Comparison of ENCODE assay signal across 20 cellular contexts in the genomic region with DNA sequence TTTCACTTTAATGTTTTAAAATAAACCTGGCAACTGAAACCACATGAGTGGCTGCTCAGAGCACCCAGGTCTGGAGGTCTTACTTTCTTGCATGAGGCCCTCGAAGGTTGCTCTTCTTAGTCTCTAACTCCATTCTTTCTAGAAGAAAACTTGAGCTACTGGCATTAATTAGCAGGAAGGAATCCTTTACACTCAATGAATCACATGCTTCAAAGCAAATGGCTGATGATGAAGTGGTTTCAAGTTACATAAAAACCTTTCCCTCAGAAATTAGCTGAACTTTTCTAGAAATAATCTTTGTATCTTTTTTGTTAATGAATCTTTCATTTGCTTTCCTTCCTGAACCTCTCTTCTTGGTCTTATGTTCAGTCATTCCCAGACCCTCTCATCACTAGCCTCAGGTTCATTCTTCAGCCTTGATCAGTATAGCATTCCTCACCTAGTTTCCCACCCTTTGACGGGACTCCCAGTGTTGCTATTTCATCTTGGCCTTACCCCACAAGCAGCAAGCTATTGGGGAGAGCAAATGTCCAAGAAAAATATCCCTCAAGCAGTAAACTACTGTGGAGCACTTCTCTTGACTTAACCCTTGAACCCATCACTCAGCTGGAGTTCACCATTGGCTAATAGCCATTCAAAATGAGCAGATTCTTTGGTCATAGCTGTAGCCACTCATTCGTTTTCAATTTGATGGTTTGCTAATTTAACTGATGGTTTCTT.
"Had no signal": no experiment of that assay in that cellular context is flagged by ENCODE, and none has a peak within 500 bp of the region (broad histone marks: within the 10 kb centered on the region; RNA-seq: fewer than 3 reads in every experiment).

No MANE protein-coding gene starts in this region.

- H3K27me3 ChIP-seq: adrenal gland, ascending aorta, cardiac muscle cell, foreskin keratinocyte, left lung, pancreas, thyroid gland had no signal

- H3K36me3 ChIP-seq: adrenal gland, ascending aorta, cardiac muscle cell, left lung, pancreas, thyroid gland, upper lobe of right lung had no signal

- H3K9me3 ChIP-seq: adrenal gland, ascending aorta, left lung, pancreas, psoas muscle, thyroid gland, upper lobe of right lung had no signal

- DNase-seq: activated CD8-positive, alpha-beta memory T cell treated with anti-CD3 and anti-CD28 coated beads, Interleukin-2, amount 50 U/mL, for 4 hours; activated naive CD4-positive, alpha-beta T cell; activated T-cell treated with anti-CD3 and anti-CD28 coated beads, Interleukin-2, amount 50 U/mL, for 24 hours; adrenal gland; effector CD4-positive, alpha-beta T cell; erythroblast; foreskin keratinocyte; left lung; pancreas; psoas muscle; right cardiac atrium; stimulated activated CD4-positive, alpha-beta T cell treated with anti-CD3 and anti-CD28 coated beads, Interleukin-12 subunit alpha, Interleukin-12 subunit beta, amount 100 ng/mL, for 4 hours; stimulated activated CD4-positive, alpha-beta T cell treated with anti-CD3 and anti-CD28 coated beads, Interleukin-4, amount 100 ng/mL, for 4 hours; substantia nigra; T1000; thyroid gland; upper lobe of right lung had no signal

- ATAC-seq: foreskin keratinocyte, left lung, pancreas, psoas muscle, right cardiac atrium, upper lobe of right lung, WTC11 had no signal

- H3K27ac ChIP-seq: adrenal gland, ascending aorta, cardiac muscle cell, foreskin keratinocyte, left lung, pancreas, psoas muscle, thyroid gland, upper lobe of right lung had no signal

- H3K4me3 ChIP-seq: adrenal gland, ascending aorta, cardiac muscle cell, left lung, pancreas, psoas muscle, thyroid gland, upper lobe of right lung had no signal

- H3K4me1 ChIP-seq: adrenal gland, ascending aorta, foreskin keratinocyte, psoas muscle, thyroid gland, upper lobe of right lung had no signal
